27 cellular contexts compared by ENCODE assay signal in the genomic region with DNA sequence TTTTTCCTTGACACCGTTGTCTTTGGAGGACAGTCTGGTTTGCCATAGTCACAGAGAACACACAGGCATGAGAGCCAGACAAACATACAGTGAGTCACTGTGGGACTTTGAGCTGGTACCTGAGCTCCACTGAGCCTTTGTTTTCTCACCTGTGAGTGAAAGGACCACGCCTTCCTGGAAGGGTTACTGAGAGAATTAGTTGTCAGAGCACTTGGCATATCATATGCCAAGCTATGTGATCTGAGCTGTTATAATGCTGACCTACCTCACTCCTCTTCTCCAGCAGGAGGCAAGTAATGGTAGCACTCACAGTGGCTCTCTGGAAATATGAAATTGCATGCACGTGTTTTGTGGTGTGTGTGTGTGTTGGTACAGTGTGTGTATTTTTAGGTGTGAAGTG. TPM values are rescaled to one million over a fixed set of nuclear protein-coding genes. Genes with fewer than 3 reads are reported as not detected.
DNase-seq lines count a peak whose midpoint lies in the region; ATAC-seq and TF ChIP-seq lines count a peak whose summit lies in the region.
"Had no signal": no experiment of that assay in that cellular context is flagged by ENCODE, and none has a peak within 500 bp of the region (broad histone marks: within the 10 kb centered on the region; RNA-seq: fewer than 3 reads in every experiment).

No MANE protein-coding gene starts in this region.

- H3K27ac ChIP-seq in left ventricle myocardium inferior (replicated peaks) (no peak overlapping the region), colonic mucosa (no peak overlapping the region)
- H3K27ac ChIP-seq: dorsolateral prefrontal cortex, gastroesophageal sphincter had no signal

- H3K9me3 ChIP-seq in left ventricle myocardium inferior (replicated peaks) (no peaks in the 10 kb centered on the region), colonic mucosa (no peaks in the 10 kb centered on the region)
- H3K9me3 ChIP-seq: gastroesophageal sphincter had no signal

- no peaks in the 10 kb centered on the region for H3K27me3 ChIP-seq in left ventricle myocardium inferior (ENCODE audit: low read depth)
- no peaks in the 10 kb centered on the region for H3K27me3 ChIP-seq in colonic mucosa
- H3K27me3 ChIP-seq: dorsolateral prefrontal cortex, gastroesophageal sphincter had no signal

- H3K9ac ChIP-seq in colonic mucosa (ENCODE audit: low read depth in 2 of 2, low read length in 2 of 2) = no peak overlapping the region

- no peak overlapping the region for H3K4me3 ChIP-seq in left ventricle myocardium inferior
- H3K4me3 ChIP-seq in colonic mucosa = no peak overlapping the region
- H3K4me3 ChIP-seq: dorsolateral prefrontal cortex, gastroesophageal sphincter had no signal

- intact Hi-C loops in left ventricle myocardium superior (cut with micrococcal nuclease) (loop anchor here (10.0 kb wide), 1 partner anchor 640 kb away; no protein-coding TSS in a partner anchor), left ventricle myocardium inferior (cut with micrococcal nuclease) (no loop called here), colonic mucosa (cut with DNase I) (no loop called here)

- no peak for DNase-seq in left ventricle myocardium superior
- DNase-seq in left ventricle myocardium inferior = no peak
- DNase-seq in colonic mucosa = peak; percentile 79
- peak; percentile 85 for DNase-seq in mucosa of gallbladder (ENCODE audit: low spot score)
- no peak for DNase-seq in stimulated activated naive CD8-positive, alpha-beta T cell treated with anti-CD3 and anti-CD28 coated beads, Interleukin-15, Interleukin-2, amounts not matched to agents 100 U/mL and 50 U/mL, for 24 hours
- DNase-seq in DMS 273 (lab: John Stamatoyannopoulos, UW; ENCODE audit: unreplicated experiment) = no peak
- DNase-seq in stimulated activated CD4-positive, alpha-beta T cell treated with anti-CD3 and anti-CD28 coated beads, Interleukin-12 subunit alpha, Interleukin-12 subunit beta, amount 100 ng/mL, for 4 hours = no peak
- DNase-seq: activated CD8-positive, alpha-beta T cell treated with anti-CD3 and anti-CD28 coated beads, Interleukin-2, amount 10 ng/mL, durations not matched to agents 7 days and 5 days; activated naive CD4-positive, alpha-beta T cell treated with anti-CD3 and anti-CD28 coated beads for 36 hours; activated T-cell treated with anti-CD3 and anti-CD28 coated beads, Interleukin-2, amount 50 U/mL, for 4 hours; amygdala; central memory CD4-positive, alpha-beta T cell; dorsolateral prefrontal cortex; kidney; NCI-H1417 treated with DMSO at 0.1 percent for 48 hours; NCI-H226; nephron progenitor cell; posterior cingulate gyrus; stimulated activated CD4-positive, alpha-beta T cell treated with anti-CD3 and anti-CD28 coated beads, Interleukin-2, amount 100 ng/mL, for 24 hours; stimulated activated naive CD4-positive, alpha-beta T cell treated with Interleukin-2 at 50 U/mL for 16 hours; trophoblast cell had no signal

- TF ChIP-seq CTCF in left ventricle myocardium inferior (IDR thresholded peaks at IDR 0.05; ENCODE audit: borderline replicate concordance) (no peak), colonic mucosa (IDR thresholded peaks at IDR 0.05) (no peak)

- peaks cover 17% of the 10 kb centered on the region for H3K4me1 ChIP-seq in left ventricle myocardium inferior
- no peaks in the 10 kb centered on the region for H3K4me1 ChIP-seq in colonic mucosa
- H3K4me1 ChIP-seq: gastroesophageal sphincter had no signal

- H3K36me3 ChIP-seq in left ventricle myocardium inferior (no peaks in the 10 kb centered on the region), colonic mucosa (no peaks in the 10 kb centered on the region)
- H3K36me3 ChIP-seq: gastroesophageal sphincter had no signal

- ATAC-seq in left ventricle myocardium superior = peak; percentile 13
- no peak for ATAC-seq in stimulated activated naive CD8-positive, alpha-beta T cell treated with anti-CD3 and anti-CD28 coated beads, Interleukin-15, Interleukin-2, amounts not matched to agents 100 U/mL and 50 U/mL, for 24 hours
- ATAC-seq in GM18502 (IDR thresholded peaks at IDR 0.05; ENCODE audit: poor library complexity, unreplicated experiment) = no peak
- ATAC-seq: activated CD4-positive, CD25-positive, alpha-beta regulatory T cell treated with anti-CD3 and anti-CD28 coated beads, Interleukin-2, amount 50 U/mL, for 24 hours; activated CD8-positive, alpha-beta T cell treated with anti-CD3 and anti-CD28 coated beads, Interleukin-2, amount 10 ng/mL, durations not matched to agents 7 days and 5 days; activated T-cell treated with anti-CD3 and anti-CD28 coated beads, Interleukin-2, amount 50 U/mL, for 4 hours; gastroesophageal sphincter; HCT116 had no signal

RNA-seq across cellular contexts. Expression of gene CXCL12, which starts 59.7 kb away (rescaled TPM):
- total RNA-seq in left ventricle myocardium superior (136 TPM), left ventricle myocardium inferior (130 TPM), colonic mucosa (10 to 100 TPM; 17.5 to 56.2 TPM), mucosa of gallbladder (74.3 TPM)
- total RNA-seq: A172; activated CD8-positive, alpha-beta T cell treated with anti-CD3 and anti-CD28 coated beads, Interleukin-2, amount 10 ng/mL, durations not matched to agents 7 days and 5 days; activated naive CD4-positive, alpha-beta T cell treated with anti-CD3 and anti-CD28 coated beads for 36 hours; B cell had no signal

Comparison
In these comparisons a context has a peak if more than half of its experiments do, and no peak if none do; other contexts are left out.
1. DNase-seq: peak in colonic mucosa (single experiment) and mucosa of gallbladder (single experiment); none in left ventricle myocardium superior (single experiment), left ventricle myocardium inferior (single experiment), stimulated activated naive CD8-positive, alpha-beta T cell treated with anti-CD3 and anti-CD28 coated beads, Interleukin-15, Interleukin-2, amounts not matched to agents 100 U/mL and 50 U/mL, for 24 hours (single experiment), DMS 273 (single experiment) and stimulated activated CD4-positive, alpha-beta T cell treated with anti-CD3 and anti-CD28 coated beads, Interleukin-12 subunit alpha, Interleukin-12 subunit beta, amount 100 ng/mL, for 4 hours (single experiment).